In the genomic region with DNA sequence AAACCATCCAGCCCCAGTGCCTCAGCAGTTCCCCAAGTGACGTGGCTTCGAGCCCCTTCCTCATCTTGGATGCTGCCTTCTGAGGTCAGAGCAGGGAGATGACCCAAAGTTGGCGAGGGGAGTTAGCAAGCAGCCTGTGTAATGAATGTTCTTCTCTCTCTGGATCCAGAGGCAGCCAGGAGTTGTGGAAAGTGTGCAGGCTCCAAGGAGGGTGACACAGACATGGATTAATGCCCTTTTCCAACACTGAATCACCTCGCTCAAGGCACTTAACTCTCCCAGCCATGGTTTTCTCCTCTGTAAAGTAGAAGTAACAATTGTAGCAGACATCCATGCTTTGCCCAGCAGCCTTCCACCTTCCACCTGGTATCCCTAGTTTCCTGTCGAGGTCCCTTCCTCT, we compare ENCODE assay signal across 18 cellular contexts.
"Had no signal": no experiment of that assay in that cellular context is flagged by ENCODE, and none has a peak within 500 bp of the region (broad histone marks: within the 10 kb centered on the region; RNA-seq: fewer than 3 reads in every experiment).

No MANE protein-coding gene starts in this region.

- ATAC-seq: activated CD8-positive, alpha-beta T cell treated with anti-CD3 and anti-CD28 coated beads, Interleukin-2, amount 10 ng/mL, durations not matched to agents 7 days and 5 days; heart left ventricle; left colon had no signal

- H3K9me3 ChIP-seq: heart left ventricle, neutrophil had no signal

- H3K36me3 ChIP-seq: heart left ventricle, neutrophil had no signal

- H3K27ac ChIP-seq: neutrophil, skin epidermis had no signal

- H3K4me1 ChIP-seq: heart left ventricle had no signal

- H3K4me3 ChIP-seq: heart left ventricle, lung, skin epidermis had no signal

- DNase-seq: activated CD4-positive, alpha-beta T cell treated with anti-CD3 and anti-CD28 coated beads, Interleukin-2, amount 10 ng/mL, durations not matched to agents 24 days and 14 days; activated CD4-positive, CD25-positive, alpha-beta regulatory T cell; activated CD8-positive, alpha-beta memory T cell treated with anti-CD3 and anti-CD28 coated beads, Interleukin-2, amount 50 U/mL, for 4 hours; activated CD8-positive, alpha-beta T cell treated with anti-CD3 and anti-CD28 coated beads, Interleukin-2, amount 10 ng/mL, durations not matched to agents 7 days and 5 days; activated naive CD8-positive, alpha-beta T cell treated with anti-CD3 and anti-CD28 coated beads, Interleukin-2, amount 10 ng/mL, durations not matched to agents 7 days and 5 days; anterior cingulate cortex; effector CD8-positive, alpha-beta T cell; heart left ventricle; left colon; naive B cell; posterior cingulate gyrus; stimulated activated CD4-positive, alpha-beta T cell treated with anti-CD3 and anti-CD28 coated beads, Interleukin-4, amount 100 ng/mL, for 4 hours; stimulated activated CD8-positive, alpha-beta memory T cell treated with anti-CD3 and anti-CD28 coated beads, Interleukin-4, amount 100 ng/mL, for 48 hours; stimulated activated naive CD4-positive, alpha-beta T cell treated with Interleukin-2 at 50 U/mL for 16 hours; substantia nigra had no signal

- H3K27me3 ChIP-seq: neutrophil had no signal
